Comparison of ENCODE assay signal across 8 cellular contexts in genomic region chr19:47274071-47274890, GRCh38. TPM values are rescaled to one million over a fixed set of nuclear protein-coding genes. Genes with fewer than 3 reads are reported as not detected.
DNase-seq lines count a peak whose midpoint lies in the region; ATAC-seq and TF ChIP-seq lines count a peak whose summit lies in the region.

TSS of gene INAFM1 (plus strand) at chr19:47274885. CDS start at chr19:47274920, 35 bp downstream.

- peak; percentile 60 for ATAC-seq in HG02798 (IDR thresholded peaks at IDR 0.05; ENCODE audit: poor library complexity, unreplicated experiment)

- H3K9me3 ChIP-seq in adrenal gland (replicated peaks in 1 of 3) (no peaks in the 10 kb centered on the region), left ventricle myocardium inferior (replicated peaks) (no peaks in the 10 kb centered on the region), prostate gland (no peaks in the 10 kb centered on the region)

- DNase-seq in GM12864 (ENCODE audit: low read depth), result peak; percentile 66
- peak; percentile 81 for DNase-seq in NCI-H1694 (lab: John Stamatoyannopoulos, UW)
- peak; percentile 96 to 100 (median 99) for DNase-seq in T-helper 1 cell
- peak; percentile 97 to 100 (median 98) for DNase-seq in adrenal gland
- peak; percentile 97 for DNase-seq in left ventricle myocardium inferior
- peak; percentile 99 for DNase-seq in prostate gland (ENCODE audit: low spot score)
- peak; percentile 99 for DNase-seq in ureter (ENCODE audit: low spot score)

- TF ChIP-seq CTCF in GM12864 (IDR thresholded peaks at IDR 0.05; ENCODE audit: low read depth, low read length, missing control alignments) (no peak), adrenal gland (IDR thresholded peaks at IDR 0.05) (no peak), left ventricle myocardium inferior (IDR thresholded peaks at IDR 0.05; ENCODE audit: borderline replicate concordance) (no peak), prostate gland (IDR thresholded peaks at IDR 0.05) (no peak)

- H3K4me1 ChIP-seq in adrenal gland (replicated peaks in 1 of 2) (peaks cover 21 to 27% of the 10 kb centered on the region in 2 donors), left ventricle myocardium inferior (peaks cover 60% of the 10 kb centered on the region), prostate gland (replicated peaks) (peaks cover 5% of the 10 kb centered on the region)

- H3K27ac ChIP-seq in adrenal gland (peak within 1 kb of the TSS; percentile 80 to 99 (median 97)), left ventricle myocardium inferior (replicated peaks) (peak within 1 kb of the TSS; percentile 98), prostate gland (peak within 1 kb of the TSS; percentile 97 to 98)

- peak within 1 kb of the TSS; percentile 70 for H3K4me3 ChIP-seq in GM12864 (ENCODE audit: low read depth, low read length)
- H3K4me3 ChIP-seq in adrenal gland, result peak within 1 kb of the TSS; percentile 30 to 67 (median 48)
- peak within 1 kb of the TSS; percentile 82 for H3K4me3 ChIP-seq in left ventricle myocardium inferior
- H3K4me3 ChIP-seq in prostate gland, result peak within 1 kb of the TSS; percentile 58 to 65

- H3K27me3 ChIP-seq in adrenal gland (no peaks in the 10 kb centered on the region), left ventricle myocardium inferior (ENCODE audit: low read depth) (no peaks in the 10 kb centered on the region), prostate gland (replicated peaks; ENCODE audit: insufficient read depth) (no peaks in the 10 kb centered on the region)

- H3K36me3 ChIP-seq in adrenal gland (replicated peaks in 1 of 2), result peaks cover 0 to 20% of the 10 kb centered on the region in 2 donors
- H3K36me3 ChIP-seq in left ventricle myocardium inferior, result peaks cover 22% of the 10 kb centered on the region
- H3K36me3 ChIP-seq in prostate gland, result peaks cover 0 to 14% of the 10 kb centered on the region in 2 donors

- WGBS in adrenal gland, 4 donors, result 0 to 4% (median 1%) methylated on average over 17 to 65 of the region's 72 CpGs
- under 1% methylated on average over 61 of the region's 72 CpGs for WGBS in prostate gland

- TF ChIP-seq POLR2A in adrenal gland (IDR thresholded peaks at IDR 0.05), result peak; percentile 12 to 64
- peak; percentile 79 for TF ChIP-seq POLR2A in prostate gland (IDR thresholded peaks at IDR 0.05)

- intact Hi-C loops in adrenal gland (cut with DNase I) (no loop called here), left ventricle myocardium inferior (cut with micrococcal nuclease) (no loop called here), prostate gland (cut with DNase I) (no loop called here)

RNA-seq across cellular contexts. Expression of gene INAFM1, which starts in this region (rescaled TPM):
- 100 to 1,000 TPM in 1 of 8 donors, 10 to 100 TPM in 7; 18.1 to 183 (median 66.7) TPM for total RNA-seq in adrenal gland
- 100 to 1,000 TPM in 1 of 3 donors, 10 to 100 TPM in 1, 1 to 10 TPM in 1; 7.8 to 144 (median 62.0) TPM for polyA plus RNA-seq in adrenal gland
- 12.2 TPM for total RNA-seq in left ventricle myocardium inferior
- total RNA-seq in prostate gland, result 10 to 100 TPM; 11.4 to 30.2 TPM
- total RNA-seq in ureter, result 22.2 TPM

Comparison
In these comparisons a context has a peak if more than half of its experiments do, and no peak if none do; other contexts are left out.
1. Peak in every context shown above with its lines: DNase-seq, ATAC-seq, H3K4me3 ChIP-seq and H3K27ac ChIP-seq.